20 cellular contexts compared by ENCODE assay signal in the genomic region with DNA sequence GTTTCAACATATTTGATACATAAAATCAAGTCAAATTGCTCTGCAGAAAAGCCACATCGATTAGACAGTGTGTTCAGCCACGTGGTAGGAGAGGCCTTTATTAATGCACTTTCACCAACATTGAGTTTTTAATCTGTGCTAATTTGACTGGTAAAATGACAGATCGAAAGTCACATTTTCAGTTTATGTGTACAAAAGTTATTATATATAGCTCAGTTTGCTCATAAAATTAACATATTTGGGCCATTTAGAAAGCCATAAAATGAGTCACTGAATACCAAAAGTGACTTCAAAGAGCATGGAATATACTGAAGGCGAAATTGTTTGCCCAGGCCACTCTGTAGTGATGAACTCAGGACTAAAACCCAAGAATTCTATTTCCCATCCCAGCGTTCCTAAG. TPM values are rescaled to one million over a fixed set of nuclear protein-coding genes. Genes with fewer than 3 reads are reported as not detected.
DNase-seq lines count a peak whose midpoint lies in the region; ATAC-seq, FAIRE-seq and TF ChIP-seq lines count a peak whose summit lies in the region.
"Had no signal": no experiment of that assay in that cellular context is flagged by ENCODE, and none has a peak within 500 bp of the region (broad histone marks: within the 10 kb centered on the region; RNA-seq: fewer than 3 reads in every experiment).

No MANE protein-coding gene starts in this region.

- no peak overlapping the region for H3K27ac Mint-ChIP-seq in mesothelial cell of epicardium
- H3K27ac Mint-ChIP-seq: CD14-positive monocyte; T-helper 1 cell treated with Interleukin-12 subunit alpha and Interleukin-12 subunit beta and Interleukin-4 antibody, amounts not matched to agents 30 μg/mL and 1 μg/mL, for 36 hours had no signal

- no peaks in the 10 kb centered on the region for H3K4me1 Mint-ChIP-seq in mesothelial cell of epicardium
- H3K4me1 Mint-ChIP-seq: CD14-positive monocyte had no signal

- no peak for TF ChIP-seq POLR2A in GM12892 (IDR thresholded peaks at IDR 0.05; ENCODE audit: low read depth, low read length)

- H3K27me3 Mint-ChIP-seq in mesothelial cell of epicardium (ENCODE audit: low read depth) = peaks cover 16% of the 10 kb centered on the region

- H3K9me3 Mint-ChIP-seq in mesothelial cell of epicardium = peaks cover 10% of the 10 kb centered on the region

- peak; percentile 32 to 43 for ATAC-seq in activated CD4-positive, CD25-positive, alpha-beta regulatory T cell treated with anti-CD3 and anti-CD28 coated beads, Interleukin-2, amount 50 U/mL, for 24 hours
- ATAC-seq in HG02798 (IDR thresholded peaks at IDR 0.05; ENCODE audit: poor library complexity, unreplicated experiment) (peak; percentile 49), GM18909 (IDR thresholded peaks at IDR 0.05; ENCODE audit: poor library complexity, unreplicated experiment) (no peak)
- ATAC-seq: HCT116, K562 had no signal

- no peak for TF ChIP-seq CTCF in mesothelial cell of epicardium (IDR thresholded peaks at IDR 0.05; ENCODE audit: unreplicated experiment)

- DNase-seq in activated CD4-positive, CD25-positive, alpha-beta regulatory T cell treated with anti-CD3 and anti-CD28 coated beads, Interleukin-2, amount 50 U/mL, for 72 hours = no peak
- DNase-seq in SW480 (ENCODE audit: low spot score) = peak; percentile 48
- DNase-seq in NCI-H1105 treated with DMSO at 0.1 percent for 48 hours (lab: John Stamatoyannopoulos, UW) = no peak
- no peak for DNase-seq in GM12892 (ENCODE audit: insufficient read length)
- DNase-seq in mesothelial cell of epicardium (ENCODE audit: low spot score in 2 of 2, unreplicated experiment in 2 of 2) = no peak
- DNase-seq: DMS79 treated with DMSO at 0.1 percent for 48 hours, GOT3, NCI-H1694 treated with DMSO at 0.1 percent for 48 hours, NCI-H2227 treated with DMSO at 0.1 percent for 48 hours, NCI-H510A treated with DMSO at 0.1 percent for 48 hours, NCI-H82, PC-9 had no signal

- no peak for FAIRE-seq in GM12892 (lab: Jason Lieb, UNC)
- FAIRE-seq: K562 had no signal

- H3K4me3 Mint-ChIP-seq in mesothelial cell of epicardium = no peak overlapping the region
- H3K4me3 Mint-ChIP-seq: CD14-positive monocyte; T-helper 1 cell treated with Interleukin-12 subunit alpha and Interleukin-12 subunit beta and Interleukin-4 antibody, amounts not matched to agents 30 μg/mL and 1 μg/mL, for 36 hours had no signal

- H3K36me3 Mint-ChIP-seq in mesothelial cell of epicardium = no peaks in the 10 kb centered on the region
- H3K36me3 Mint-ChIP-seq: CD14-positive monocyte had no signal

RNA-seq across cellular contexts. Expression of gene C12orf42, which starts 26.1 kb away (rescaled TPM):
- polyA plus RNA-seq in GM12892 (2012; ENCODE audit: missing spikeins) = 0.55 TPM
- total RNA-seq in mesothelial cell of epicardium = 0.11 to 0.18 TPM in 2 of 3 replicates, not detected in the other
- total RNA-seq: K562, PC-9 had no signal
- polyA plus RNA-seq: AG04450, CD14-positive monocyte, K562 had no signal
